ENCODE assay signal across 22 cellular contexts in the genomic region with DNA sequence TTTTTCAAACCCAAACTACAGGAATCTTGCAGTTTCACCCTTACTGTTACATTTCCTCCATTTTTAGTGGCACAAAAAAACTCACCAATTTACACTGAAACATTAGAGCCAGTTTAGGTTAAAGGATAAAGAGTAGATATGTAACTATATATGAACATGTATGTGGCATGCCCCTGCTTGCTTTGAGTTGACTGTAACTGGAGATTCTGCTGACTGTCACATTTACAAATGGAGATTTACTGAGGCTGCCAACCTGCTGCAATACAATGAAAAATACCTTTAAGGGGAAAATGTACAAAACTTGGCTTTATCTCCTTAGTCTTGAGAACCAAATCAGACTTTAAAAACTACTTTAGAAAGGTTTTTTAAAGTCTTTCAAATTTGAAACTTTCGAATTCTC. TPM values are rescaled to one million over a fixed set of nuclear protein-coding genes. Genes with fewer than 3 reads are reported as not detected.
DNase-seq lines count a peak whose midpoint lies in the region; ATAC-seq, FAIRE-seq and TF ChIP-seq lines count a peak whose summit lies in the region.
"Had no signal": no experiment of that assay in that cellular context is flagged by ENCODE, and none has a peak within 500 bp of the region (broad histone marks: within the 10 kb centered on the region; RNA-seq: fewer than 3 reads in every experiment).

No MANE protein-coding gene starts in this region.

- no peak overlapping the region for H2AFZ ChIP-seq in HepG2 (ENCODE audit: low read length)
- H2AFZ ChIP-seq: PC-9 had no signal

- H3K79me2 ChIP-seq in HepG2 (ENCODE audit: insufficient read depth, low read length) = no peaks in the 10 kb centered on the region

- CTCF ChIA-PET in HepG2 (lab: Yijun Ruan, JAX; ENCODE audit: low intra/inter-chr PET ratio, low total read pairs) (no interaction called here), RWPE1 (lab: Yijun Ruan, JAX) (no interaction called here)
- CTCF ChIA-PET in activated CD8-positive, alpha-beta T cell treated with anti-CD3 and anti-CD28 coated beads, Interleukin-2, amount 10 ng/mL, durations not matched to agents 7 days and 5 days (lab: Charles Lee) = no interaction called here
- CTCF ChIA-PET in CD4-positive, alpha-beta memory T cell (lab: Charles Lee; ENCODE audit: partially characterized antibody) = no interaction called here

- no peak for TF ChIP-seq EP300 in HepG2 (IDR thresholded peaks at IDR 0.05; ENCODE audit: low read depth in 2 of 2, low read length in 2 of 2)
- TF ChIP-seq EP300 in HepG2 (CRISPR knock-in tag; IDR thresholded peaks at IDR 0.05; ENCODE audit: borderline replicate concordance) = no peak

- H3K27ac Mint-ChIP-seq in activated CD8-positive, alpha-beta T cell treated with anti-CD3 and anti-CD28 coated beads, Interleukin-2, amount 10 ng/mL, durations not matched to agents 7 days and 5 days = no peak overlapping the region
- H3K27ac Mint-ChIP-seq in CD4-positive, alpha-beta memory T cell = no peak overlapping the region
- H3K27ac Mint-ChIP-seq: CD8-positive, alpha-beta T cell; HFFc6 had no signal

- H3K4me3 Mint-ChIP-seq in activated CD8-positive, alpha-beta T cell treated with anti-CD3 and anti-CD28 coated beads, Interleukin-2, amount 10 ng/mL, durations not matched to agents 7 days and 5 days = no peak overlapping the region
- no peak overlapping the region for H3K4me3 Mint-ChIP-seq in CD4-positive, alpha-beta memory T cell
- H3K4me3 Mint-ChIP-seq: CD8-positive, alpha-beta T cell; HFFc6 had no signal

- H3K27me3 Mint-ChIP-seq in activated CD8-positive, alpha-beta T cell treated with anti-CD3 and anti-CD28 coated beads, Interleukin-2, amount 10 ng/mL, durations not matched to agents 7 days and 5 days (ENCODE audit: low read depth) = peaks cover 9% of the 10 kb centered on the region
- peaks cover 2 to 14% of the 10 kb centered on the region in 2 donors for H3K27me3 Mint-ChIP-seq in CD4-positive, alpha-beta memory T cell

- no peak for FAIRE-seq in HepG2 (lab: Jason Lieb, UNC)

- TF ChIP-seq POLR2A in HepG2 (IDR thresholded peaks at IDR 0.05; ENCODE audit: insufficient read depth in 1 of 2, low read depth in 2 of 2, low read length in 2 of 2) (no peak), right lobe of liver (IDR thresholded peaks at IDR 0.05) (no peak)

- H3K4me1 ChIP-seq in HepG2 (ENCODE audit: insufficient read depth, low read length) = no peaks in the 10 kb centered on the region
- no peaks in the 10 kb centered on the region for H3K4me1 ChIP-seq in right lobe of liver
- H3K4me1 ChIP-seq in CD4-positive, alpha-beta memory T cell (ENCODE audit: insufficient read depth, low read length) = no peaks in the 10 kb centered on the region
- H3K4me1 ChIP-seq: BLaER1 had no signal

- H3K27ac ChIP-seq in HepG2 (ENCODE audit: extremely low read length, insufficient read depth, low read length) = no peak overlapping the region
- H3K27ac ChIP-seq in right lobe of liver = no peak overlapping the region
- H3K27ac ChIP-seq in RWPE1 = peak overlapping the region; percentile 84
- H3K27ac ChIP-seq in epithelial cell of prostate = peak overlapping the region; percentile 48
- no peak overlapping the region for H3K27ac ChIP-seq in CD4-positive, alpha-beta memory T cell (ENCODE audit: low read depth, low read length)
- H3K27ac ChIP-seq: BLaER1, PC-9 had no signal

- BruUV-seq in HepG2 (replicated peaks; lab: Mats Ljungman, UMichigan) = no TSS peak

- no peak for DNase-seq in HepG2 (ENCODE audit: low spot score)
- DNase-seq in right lobe of liver = no peak
- DNase-seq in RWPE1 (ENCODE audit: low spot score) = no peak
- no peak for DNase-seq in epithelial cell of prostate (ENCODE audit: low read depth, low spot score)
- DNase-seq in activated CD8-positive, alpha-beta T cell treated with anti-CD3 and anti-CD28 coated beads, Interleukin-2, amount 10 ng/mL, durations not matched to agents 7 days and 5 days = no peak
- no peak for DNase-seq in CD4-positive, alpha-beta memory T cell
- DNase-seq: CD8-positive, alpha-beta T cell; EL; GF-D8; H7; HFFc6; KG1; NCI-H1092 treated with DMSO at 0.1 percent for 48 hours; NCI-H1436 treated with DMSO at 0.1 percent for 48 hours; NCI-H2029 treated with DMSO at 0.1 percent for 48 hours; NCI-H69; PC-9; RPMI8226; SIG-M5 had no signal

- no peaks in the 10 kb centered on the region for H3K27me3 ChIP-seq in HepG2 (ENCODE audit: control insufficient read depth in 1 of 2, insufficient read depth in 2 of 2, low read length in 2 of 2)
- no peaks in the 10 kb centered on the region for H3K27me3 ChIP-seq in right lobe of liver
- H3K27me3 ChIP-seq in CD4-positive, alpha-beta memory T cell (ENCODE audit: insufficient read depth, low read length) = no peaks in the 10 kb centered on the region
- H3K27me3 ChIP-seq: BLaER1 had no signal

- no peaks in the 10 kb centered on the region for H3K4me1 Mint-ChIP-seq in activated CD8-positive, alpha-beta T cell treated with anti-CD3 and anti-CD28 coated beads, Interleukin-2, amount 10 ng/mL, durations not matched to agents 7 days and 5 days (ENCODE audit: low read depth)
- no peaks in the 10 kb centered on the region for H3K4me1 Mint-ChIP-seq in CD4-positive, alpha-beta memory T cell

- intact Hi-C loops in HepG2 (cut with micrococcal nuclease; ENCODE audit: unreplicated experiment) (no loop called here), right lobe of liver (cut with DNase I) (no loop called here)
- intact Hi-C loops in CD4-positive, alpha-beta memory T cell (cut with micrococcal nuclease) = no loop called here

- no peak overlapping the region for H3K9ac ChIP-seq in HepG2 (ENCODE audit: insufficient read depth, low read depth, low read length)
- H3K9ac ChIP-seq: BLaER1 had no signal

- TF ChIP-seq RAD21 in HepG2 (CRISPR knock-in tag; IDR thresholded peaks at IDR 0.05) = no peak

- TF ChIP-seq CTCF in HepG2 (CRISPR knock-in tag; IDR thresholded peaks at IDR 0.05) (no peak), right lobe of liver (IDR thresholded peaks at IDR 0.05) (no peak), RWPE1 (conservative IDR thresholded peaks at IDR 0.05; ENCODE audit: low read depth) (no peak)

- WGBS in HepG2 (ENCODE audit: low lambda C conversion rate) = 85% methylated on average over 1 of the region's 1 CpG
- 100% methylated on average over 1 of the region's 1 CpG for WGBS in right lobe of liver (ENCODE audit: insufficient coverage, low coverage, low lambda C conversion rate, missing lambda C conversion rate)

- peaks cover 0 to 10% of the 10 kb centered on the region in 2 experiments; a peak in 2 of 5 replicates for H3K36me3 ChIP-seq in HepG2 (replicated peaks in 1 of 2; ENCODE audit: control insufficient read depth in 1 of 2, insufficient read depth in 2 of 2, low read length in 2 of 2)
- H3K36me3 ChIP-seq in right lobe of liver = no peaks in the 10 kb centered on the region
- no peaks in the 10 kb centered on the region for H3K36me3 ChIP-seq in CD4-positive, alpha-beta memory T cell (ENCODE audit: insufficient read depth, low read length)
- H3K36me3 ChIP-seq: BLaER1 had no signal

- no peaks in the 10 kb centered on the region for H4K20me1 ChIP-seq in HepG2 (ENCODE audit: insufficient read depth, low read length)
- H4K20me1 ChIP-seq: BLaER1 had no signal

- H3K9me3 Mint-ChIP-seq in activated CD8-positive, alpha-beta T cell treated with anti-CD3 and anti-CD28 coated beads, Interleukin-2, amount 10 ng/mL, durations not matched to agents 7 days and 5 days (ENCODE audit: insufficient read depth) = no peaks in the 10 kb centered on the region
- no peaks in the 10 kb centered on the region for H3K9me3 Mint-ChIP-seq in CD4-positive, alpha-beta memory T cell
- H3K9me3 Mint-ChIP-seq: CD8-positive, alpha-beta T cell had no signal

- POLR2A ChIA-PET in HepG2 (lab: Yijun Ruan, JAX) (no interaction called here), RWPE1 (lab: Yijun Ruan, JAX; ENCODE audit: low non-redundant PET) (interaction anchor here (0.6 kb wide), 1 partner anchor 202 kb away, joined by 3 read pairs; no protein-coding TSS in a partner anchor)
- POLR2A ChIA-PET in activated CD8-positive, alpha-beta T cell treated with anti-CD3 and anti-CD28 coated beads, Interleukin-2, amount 10 ng/mL, durations not matched to agents 7 days and 5 days (lab: Charles Lee) = no interaction called here
- POLR2A ChIA-PET in CD4-positive, alpha-beta memory T cell (lab: Charles Lee; ENCODE audit: partially characterized antibody) = no interaction called here

- H3K4me2 ChIP-seq in HepG2 (ENCODE audit: low read depth, low read length) = no peak overlapping the region
- H3K4me2 ChIP-seq: BLaER1, PC-9 had no signal

- in situ Hi-C loops in HepG2 (cut with HindIII; ENCODE audit: extremely low pct_ligation_motif_present, low pct_unique_long_range_greater_than_20kb) = no loop called here

- H3K9me3 ChIP-seq in HepG2 (ENCODE audit: low read length) (no peaks in the 10 kb centered on the region), right lobe of liver (no peaks in the 10 kb centered on the region)
- H3K9me3 ChIP-seq in CD4-positive, alpha-beta memory T cell (ENCODE audit: control insufficient read depth in 1 of 2, low read length in 2 of 2) = no peaks in the 10 kb centered on the region
- H3K9me3 ChIP-seq: BLaER1 had no signal

- no peaks in the 10 kb centered on the region for H3K36me3 Mint-ChIP-seq in activated CD8-positive, alpha-beta T cell treated with anti-CD3 and anti-CD28 coated beads, Interleukin-2, amount 10 ng/mL, durations not matched to agents 7 days and 5 days (ENCODE audit: low read depth)
- no peaks in the 10 kb centered on the region for H3K36me3 Mint-ChIP-seq in CD4-positive, alpha-beta memory T cell
- H3K36me3 Mint-ChIP-seq: CD8-positive, alpha-beta T cell had no signal

- no peak overlapping the region for H3K4me3 ChIP-seq in HepG2 (replicated peaks in 1 of 3; ENCODE audit: insufficient read depth in 1 of 3, low read depth in 2 of 3, low read length in 3 of 3)
- H3K4me3 ChIP-seq in right lobe of liver = no peak overlapping the region
- no peak overlapping the region for H3K4me3 ChIP-seq in CD4-positive, alpha-beta memory T cell (ENCODE audit: low read length in 2 of 2)
- H3K4me3 ChIP-seq: BLaER1, PC-9 had no signal

- ATAC-seq in HepG2 = no peak
- no peak for ATAC-seq in right lobe of liver
- ATAC-seq in activated CD8-positive, alpha-beta T cell treated with anti-CD3 and anti-CD28 coated beads, Interleukin-2, amount 10 ng/mL, durations not matched to agents 7 days and 5 days = no peak
- no peak for ATAC-seq in GM19463 (IDR thresholded peaks at IDR 0.05; ENCODE audit: unreplicated experiment)
- ATAC-seq: CD8-positive, alpha-beta T cell; SK-N-SH treated with all-trans-retinoic acid at 6 μM for 48 hours had no signal

RNA-seq across cellular contexts. Expression of a gene that starts 28.3 kb away (rescaled TPM):
- total RNA-seq in HepG2 (2016; rRNA removed; fragmentation: Illumina TruSeq; extraction: Trizol) (11.0 and 13.8 TPM in 2 replicates), right lobe of liver (10 to 100 TPM in 3 of 6 experiments, 1 to 10 TPM in 3; 4.9 to 23.7 (median 10.7) TPM)
- total RNA-seq in HepG2 (2016; cell fraction: cytosol; rRNA removed; fragmentation: Illumina TruSeq; extraction: Trizol; ENCODE audit: low read depth) = 1.8 and 2.0 TPM in 2 replicates
- 10.5 and 13.2 TPM in 2 replicates for total RNA-seq in HepG2 (2016; cell fraction: insoluble cytoplasmic fraction; rRNA removed; fragmentation: Illumina TruSeq; extraction: Trizol)
- 3.1 and 3.8 TPM in 2 replicates for total RNA-seq in HepG2 (2016; cell fraction: membrane; rRNA removed; fragmentation: Illumina TruSeq; extraction: Trizol)
- total RNA-seq in HepG2 (2016; cell fraction: nucleus; rRNA removed; fragmentation: Illumina TruSeq; extraction: Trizol) = 12.7 and 16.5 TPM in 2 replicates
- 2.1 and 2.4 TPM in 2 replicates for polyA plus RNA-seq in HepG2 (2011; rRNA removed)
- 0.71 and 1.6 TPM in 2 replicates for polyA plus RNA-seq in HepG2 (2011; cell fraction: cytosol; rRNA removed)
- polyA plus RNA-seq in HepG2 (2011; cell fraction: nucleus; rRNA removed) = 2.0 and 3.8 TPM in 2 replicates
- 1.3 and 1.6 TPM in 2 replicates for polyA plus RNA-seq in HepG2 (2012)
- 0.23 and 0.43 TPM in 2 replicates for polyA plus RNA-seq in HepG2 (2016; cell fraction: cytosol; fragmentation: Illumina TruSeq; extraction: Trizol; ENCODE audit: low read depth)
- polyA plus RNA-seq in HepG2 (2016; cell fraction: insoluble cytoplasmic fraction; fragmentation: Illumina TruSeq; extraction: Trizol; ENCODE audit: low read depth) = 2.4 TPM in 2 replicates
- polyA plus RNA-seq in HepG2 (2016; cell fraction: membrane; fragmentation: Illumina TruSeq; extraction: Trizol; ENCODE audit: low read depth) = 0.57 and 0.77 TPM in 2 replicates
- polyA plus RNA-seq in HepG2 (2016; cell fraction: nucleus; fragmentation: Illumina TruSeq; extraction: Trizol; ENCODE audit: insufficient read depth, low read depth) = 2.7 and 4.2 TPM in 2 replicates
- 15.1 and 91.4 TPM in 2 replicates for polyA minus RNA-seq in HepG2 (2011; rRNA and poly(A)+ RNA removed; ENCODE audit: low replicate concordance)
- 6.2 and 6.7 TPM in 2 replicates for polyA minus RNA-seq in HepG2 (2011; cell fraction: cytosol; rRNA and poly(A)+ RNA removed)
- polyA minus RNA-seq in HepG2 (2011; cell fraction: nucleus; rRNA and poly(A)+ RNA removed) = 14.8 and 17.2 TPM in 2 replicates
- total RNA-seq in activated CD8-positive, alpha-beta T cell treated with anti-CD3 and anti-CD28 coated beads, Interleukin-2, amount 10 ng/mL, durations not matched to agents 7 days and 5 days = under 1 TPM in 1 of 2 experiments, not detected in 1; 0.13 TPM
- total RNA-seq in CD4-positive, alpha-beta memory T cell = not detected
- polyA plus RNA-seq in CD4-positive, alpha-beta memory T cell = not detected
- total RNA-seq: CD8-positive, alpha-beta T cell; HFFc6 had no signal

Comparison
In these comparisons a context has a peak if more than half of its experiments do, and no peak if none do; other contexts are left out.
1. H3K27ac ChIP-seq: peak in RWPE1 (single experiment) and epithelial cell of prostate (single experiment); none in HepG2 (single experiment), right lobe of liver (0 of 3) and CD4-positive, alpha-beta memory T cell (single experiment).